Comparison of ENCODE assay signal across 16 cellular contexts in genomic region chr19:29320076-29320475, GRCh38.
DNase-seq lines count a peak whose midpoint lies in the region; TF ChIP-seq lines count a peak whose summit lies in the region.
"Had no signal": no experiment of that assay in that cellular context is flagged by ENCODE, and none has a peak within 500 bp of the region (broad histone marks: within the 10 kb centered on the region; RNA-seq: fewer than 3 reads in every experiment).

No MANE protein-coding gene starts in this region.

- H2AK5ac ChIP-seq in trophoblast cell (ENCODE audit: low read length): no peak overlapping the region

- WGBS in trophoblast cell (ENCODE audit: extremely low coverage, insufficient coverage, insufficient read length): no CpG with 5 or more reads among the region's 5 CpGs

- H3K4me3 ChIP-seq in trophoblast cell (ENCODE audit: low read depth, low read length) (no peak overlapping the region), Peyer's patch (no peak overlapping the region)
- H3K4me3 ChIP-seq: BLaER1 treated with 17β-estradiol and CSF1 and Interleukin-3, amounts not matched to agents 10 nM and 100 nM; GM23338 had no signal

- H3K4me1 ChIP-seq in trophoblast cell (ENCODE audit: control insufficient read depth in 1 of 2, insufficient read depth in 2 of 2, low read length in 2 of 2): no peaks in the 10 kb centered on the region
- no peaks in the 10 kb centered on the region for H3K4me1 ChIP-seq in Peyer's patch
- H3K4me1 ChIP-seq: BLaER1 treated with 17β-estradiol and CSF1 and Interleukin-3, amounts not matched to agents 10 nM and 100 nM had no signal

- H3K23ac ChIP-seq in trophoblast cell (ENCODE audit: low read length): no peak overlapping the region

- H4K8ac ChIP-seq in trophoblast cell (ENCODE audit: low read depth, low read length): no peak overlapping the region

- H2AFZ ChIP-seq in trophoblast cell (ENCODE audit: insufficient read depth, low read length, poor library complexity): no peak overlapping the region
- H2AFZ ChIP-seq: GM23338 had no signal

- H2BK12ac ChIP-seq in trophoblast cell (ENCODE audit: low read length): no peak overlapping the region

- H3K18ac ChIP-seq in trophoblast cell (ENCODE audit: low read length): no peak overlapping the region

- H3K27me3 ChIP-seq in trophoblast cell (ENCODE audit: insufficient read depth, low read length) (no peaks in the 10 kb centered on the region), Peyer's patch (no peaks in the 10 kb centered on the region)
- H3K27me3 ChIP-seq: BLaER1 treated with 17β-estradiol and CSF1 and Interleukin-3, amounts not matched to agents 10 nM and 100 nM had no signal

- no peak overlapping the region for H2BK5ac ChIP-seq in trophoblast cell (ENCODE audit: low read depth, low read length, poor library complexity)

- DNase-seq in NCI-H1436 (lab: John Stamatoyannopoulos, UW) (peak; percentile 24), NCI-H1436 treated with DMSO at 0.1 percent for 48 hours (lab: John Stamatoyannopoulos, UW) (no peak), NCI-H2171 (lab: John Stamatoyannopoulos, UW) (peak; percentile 64), caudate nucleus (lab: John Stamatoyannopoulos, UW) (peak in 10 of 61 donors; percentile 8 to 68 (median 46)), putamen (ENCODE audit: low spot score) (peak; percentile 47), trophoblast cell (no peak), A172 (ENCODE audit: low spot score) (no peak), Peyer's patch (no peak)
- DNase-seq: CD8-positive, alpha-beta memory T cell; EL; KBM-7; NCI-H187; NK-92 treated with Interleukin-12 subunit alpha and Interleukin-12 subunit beta, amount 100 ng/mL, for 24 hours had no signal

- H3K14ac ChIP-seq in trophoblast cell (ENCODE audit: low read length): no peak overlapping the region

- H3K4me2 ChIP-seq in trophoblast cell (ENCODE audit: low read length): no peak overlapping the region
- H3K4me2 ChIP-seq: BLaER1 treated with 17β-estradiol and CSF1 and Interleukin-3, amounts not matched to agents 10 nM and 100 nM; GM23338 had no signal

- peak overlapping the region; percentile 85 for H3K27ac ChIP-seq in caudate nucleus (ENCODE audit: low read depth, low read length)
- H3K27ac ChIP-seq in trophoblast cell (ENCODE audit: low read depth, low read length): no peak overlapping the region
- no peak overlapping the region for H3K27ac ChIP-seq in Peyer's patch
- H3K27ac ChIP-seq: BLaER1 treated with 17β-estradiol and CSF1 and Interleukin-3, amounts not matched to agents 10 nM and 100 nM; RWPE1 had no signal

- no peak overlapping the region for H4K91ac ChIP-seq in trophoblast cell (ENCODE audit: low read depth, low read length)

- no peak overlapping the region for H3K9ac ChIP-seq in trophoblast cell (ENCODE audit: low read length)
- H3K9ac ChIP-seq: BLaER1 treated with 17β-estradiol and CSF1 and Interleukin-3, amounts not matched to agents 10 nM and 100 nM had no signal

- peaks cover 2% of the 10 kb centered on the region for H3K9me3 ChIP-seq in trophoblast cell (ENCODE audit: insufficient read depth, low read depth, low read length)
- no peaks in the 10 kb centered on the region for H3K9me3 ChIP-seq in Peyer's patch
- H3K9me3 ChIP-seq: BLaER1 treated with 17β-estradiol and CSF1 and Interleukin-3, amounts not matched to agents 10 nM and 100 nM had no signal

- TF ChIP-seq POLR2A in Peyer's patch (IDR thresholded peaks at IDR 0.05): no peak

- no peak for TF ChIP-seq CTCF in Peyer's patch (IDR thresholded peaks at IDR 0.05)

- H2BK120ac ChIP-seq in trophoblast cell (ENCODE audit: insufficient read depth, low read length, poor library complexity): no peak overlapping the region

- H3K36me3 ChIP-seq in trophoblast cell (ENCODE audit: control insufficient read depth in 1 of 2, insufficient read depth in 2 of 2, low read length in 2 of 2): no peaks in the 10 kb centered on the region
- H3K36me3 ChIP-seq in Peyer's patch: no peaks in the 10 kb centered on the region
- H3K36me3 ChIP-seq: BLaER1 treated with 17β-estradiol and CSF1 and Interleukin-3, amounts not matched to agents 10 nM and 100 nM had no signal

- H3K4ac ChIP-seq in trophoblast cell (ENCODE audit: low read depth, low read length): no peak overlapping the region

- no peak overlapping the region for H4K12ac ChIP-seq in trophoblast cell (ENCODE audit: low read depth, low read length)

- H3K79me2 ChIP-seq in trophoblast cell (ENCODE audit: control insufficient read depth, insufficient read depth, low read length, poor library complexity): no peaks in the 10 kb centered on the region

- H3K79me1 ChIP-seq in trophoblast cell (ENCODE audit: low read length): no peaks in the 10 kb centered on the region

Comparison
In these comparisons a context has a peak if more than half of its experiments do, and no peak if none do; other contexts are left out.
1. DNase-seq: peak in NCI-H1436 (single experiment), NCI-H2171 (single experiment) and putamen (single experiment); none in NCI-H1436 treated with DMSO at 0.1 percent for 48 hours (single experiment), trophoblast cell (0 of 2), A172 (single experiment) and Peyer's patch (0 of 3).